In genomic region chr3:48301020-48301813, GRCh38 we compare ENCODE assay signal across 8 cellular contexts. TPM values are rescaled to one million over a fixed set of nuclear protein-coding genes. Genes with fewer than 3 reads are reported as not detected.
DNase-seq lines count a peak whose midpoint lies in the region; ATAC-seq, FAIRE-seq and TF ChIP-seq lines count a peak whose summit lies in the region.

Gene NME6 (minus strand): TSS chr3:48301367.

- peak; percentile 78 for DNase-seq in GM12892 (ENCODE audit: insufficient read length)
- peak; percentile 56 to 80 for DNase-seq in NCI-H1930 (lab: John Stamatoyannopoulos, UW)
- peak; percentile 22 to 89 (median 77) for DNase-seq in anterior cingulate cortex (lab: John Stamatoyannopoulos, UW)
- peak; percentile 87 for DNase-seq in right atrium auricular region (ENCODE audit: low spot score)
- peak; percentile 53 for DNase-seq in pulmonary artery endothelial cell (ENCODE audit: low read depth, low spot score)
- peak; percentile 94 for DNase-seq in urothelium cell line (ENCODE audit: low spot score)

- H3K36me3 ChIP-seq in right atrium auricular region, result peaks cover 12% of the 10 kb centered on the region

- H3K4me1 ChIP-seq in right atrium auricular region, result peaks cover 0 to 23% of the 10 kb centered on the region in 2 donors

- ATAC-seq in HG02943 (IDR thresholded peaks at IDR 0.05; ENCODE audit: low read depth, unreplicated experiment), result peak; percentile 62

- FAIRE-seq in GM12892 (lab: Jason Lieb, UNC) (peak; percentile 97), urothelium cell line (lab: Jason Lieb, UNC) (peak; percentile 63)

- peak within 1 kb of the TSS; percentile 96 to 97 for H3K27ac ChIP-seq in right atrium auricular region

- H3K4me3 ChIP-seq in right atrium auricular region, result peak within 1 kb of the TSS; percentile 79 to 80

- peak in 1 of 2 donors; percentile 46 for TF ChIP-seq CTCF in right atrium auricular region (IDR thresholded peaks at IDR 0.05)

- peak; percentile 78 for TF ChIP-seq POLR2A in GM12892 (IDR thresholded peaks at IDR 0.05; ENCODE audit: low read depth, low read length)

- no peaks in the 10 kb centered on the region for H3K9me3 ChIP-seq in right atrium auricular region

- intact Hi-C loops in T-helper 2 cell treated with Interferon-gamma antibody and Interleukin-4, amounts not matched to agents 100 ng/mL and 5 ng/mL, for 36 hours (cut with micrococcal nuclease), result loop anchor here (1.0 to 2.0 kb wide), 4 partner anchors 32 to 256 kb away; partner anchors contain the start of genes CDC25A, PFKFB4 and ZNF589

- H3K27me3 ChIP-seq in right atrium auricular region, result no peaks in the 10 kb centered on the region

RNA-seq across cellular contexts. Expression of gene NME6, which starts in this region (rescaled TPM):
- polyA plus RNA-seq in GM12892 (2012; ENCODE audit: missing spikeins), result 20.7 TPM
- total RNA-seq in T-helper 2 cell treated with Interferon-gamma antibody and Interleukin-4, amounts not matched to agents 100 ng/mL and 5 ng/mL, for 36 hours, result 31.7 and 34.5 TPM in 2 replicates
- 10 to 100 TPM; 19.9 to 21.1 TPM for total RNA-seq in right atrium auricular region
- total RNA-seq in pulmonary artery endothelial cell, result 18.7 and 28.0 TPM in 2 replicates

Comparison
In these comparisons a context has a peak if more than half of its experiments do, and no peak if none do; other contexts are left out.
1. Peak in every context shown above with its lines: DNase-seq, ATAC-seq, H3K4me3 ChIP-seq and H3K27ac ChIP-seq.